Comparison of ENCODE assay signal across 1 cellular context in the genomic region with DNA sequence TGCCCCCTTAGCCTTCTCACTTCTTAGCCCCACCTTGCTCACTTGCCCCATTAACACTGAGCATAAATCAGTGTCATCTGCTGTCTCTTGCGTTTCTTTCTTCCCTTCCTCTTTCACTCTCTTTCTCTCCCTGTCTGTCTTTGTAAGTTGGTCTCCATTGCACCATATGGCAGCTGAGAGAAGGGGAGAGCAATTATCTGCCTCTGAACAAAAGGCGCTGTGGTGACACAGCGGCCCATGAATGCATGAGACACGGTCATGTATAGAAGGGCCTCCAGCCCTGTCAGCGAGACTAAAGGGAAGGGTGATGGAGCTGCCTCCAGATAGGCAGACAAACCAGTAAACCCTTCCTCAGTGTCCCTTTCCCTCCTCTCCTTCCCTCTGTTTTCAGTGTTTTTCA.
TF ChIP-seq lines count a peak whose summit lies in the region.

No MANE protein-coding gene starts in this region.

TF ChIP-seq in IMR-90, 13 proteins besides CTCF, POLR2A, EP300 and RAD21 (continued from another document):
- TF ChIP-seq CHD1 (IDR thresholded peaks at IDR 0.05; ENCODE audit: low read depth, low read length): no peak
- TF ChIP-seq MAFK (IDR thresholded peaks at IDR 0.05; ENCODE audit: low read depth, low read length): no peak
- no peak for TF ChIP-seq NFE2L2 (IDR thresholded peaks at IDR 0.05; ENCODE audit: low read depth, low read length)
- no peak for TF ChIP-seq FOS (IDR thresholded peaks at IDR 0.05; ENCODE audit: low read depth, low read length)
- TF ChIP-seq, protein P1, sequence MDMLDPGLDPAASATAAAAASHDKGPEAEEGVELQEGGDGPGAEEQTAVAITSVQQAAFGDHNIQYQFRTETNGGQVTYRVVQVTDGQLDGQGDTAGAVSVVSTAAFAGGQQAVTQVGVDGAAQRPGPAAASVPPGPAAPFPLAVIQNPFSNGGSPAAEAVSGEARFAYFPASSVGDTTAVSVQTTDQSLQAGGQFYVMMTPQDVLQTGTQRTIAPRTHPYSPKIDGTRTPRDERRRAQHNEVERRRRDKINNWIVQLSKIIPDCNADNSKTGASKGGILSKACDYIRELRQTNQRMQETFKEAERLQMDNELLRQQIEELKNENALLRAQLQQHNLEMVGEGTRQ (IDR thresholded peaks at IDR 0.05; ENCODE audit: low read depth, low read length): no peak
- no peak for TF ChIP-seq SMC3 (IDR thresholded peaks at IDR 0.05; ENCODE audit: low read depth, low read length)
- TF ChIP-seq RCOR1 (IDR thresholded peaks at IDR 0.05; ENCODE audit: insufficient replicate concordance, low read length): no peak
- no peak for TF ChIP-seq RFX5 (IDR thresholded peaks at IDR 0.05; ENCODE audit: low read depth, low read length)
- no peak for TF ChIP-seq BHLHE40 (IDR thresholded peaks at IDR 0.05; ENCODE audit: low read depth, low read length)
- no peak for TF ChIP-seq ELK1 (IDR thresholded peaks at IDR 0.05; ENCODE audit: borderline replicate concordance, low read depth, low read length)
